Comparison of ENCODE assay signal across 1 cellular context in genomic region chr16:85799497-85800320, GRCh38.
A peak's percentile ranks its signal among the peaks of the same experiment; 100 is the strongest.
TF ChIP-seq lines count a peak whose summit lies in the region.

Gene COX4I1 (plus strand): TSS chr16:85799695. CDS start chr16:85801206, 1,511 bp downstream.
Gene EMC8 (minus strand): TSS chr16:85799544. CDS start chr16:85799295, 249 bp downstream.

TF ChIP-seq in HEK293, 187 proteins besides CTCF, POLR2A, EP300 and RAD21 (continued from another document):
- TF ChIP-seq ZSCAN30 (tag by site-specific recombination; IDR thresholded peaks at IDR 0.05) (peak; percentile 64; the same call in 1 of the 2 replicates), YY1 (tag by site-specific recombination; IDR thresholded peaks at IDR 0.05) (0 out of 2 replicates have a peak, but pooled peaks have one; percentile 11), ZNF76 (tag by site-specific recombination; IDR thresholded peaks at IDR 0.05; ENCODE audit: borderline replicate concordance, low read depth) (peak; percentile 91), ZNF211 (tag by site-specific recombination; IDR thresholded peaks at IDR 0.05; ENCODE audit: low read depth) (no peak), ZNF24 (tag by site-specific recombination; IDR thresholded peaks at IDR 0.05) (no peak), ZBTB26 (tag by site-specific recombination; optimal IDR thresholded peaks at IDR 0.05) (peak; percentile 79), SETDB1 (IDR thresholded peaks at IDR 0.05; ENCODE audit: insufficient read length, low read length) (no peak), ZNF660 (tag by site-specific recombination; IDR thresholded peaks at IDR 0.05) (peak; percentile 45), ZNF624 (tag by site-specific recombination; IDR thresholded peaks at IDR 0.05) (no peak), ZNF561 (tag by site-specific recombination; IDR thresholded peaks at IDR 0.05; ENCODE audit: borderline replicate concordance) (no peak), BCL11B (tag by site-specific recombination; IDR thresholded peaks at IDR 0.05; ENCODE audit: low read depth) (peak; percentile 81; the same call in 1 of the 2 replicates), ZNF600 (tag by site-specific recombination; IDR thresholded peaks at IDR 0.05) (no peak), ZBTB21 (tag by site-specific recombination; IDR thresholded peaks at IDR 0.05) (peak; percentile 84), GLIS1 (tag by site-specific recombination; IDR thresholded peaks at IDR 0.05) (peak; percentile 94), ZBTB8A (tag by site-specific recombination; IDR thresholded peaks at IDR 0.05) (peak; percentile 55), KLF9 (tag by site-specific recombination; IDR thresholded peaks at IDR 0.05; ENCODE audit: low read depth) (0 out of 2 replicates have a peak, but pooled peaks have one; percentile 18), ZEB2 (tag by site-specific recombination; IDR thresholded peaks at IDR 0.05) (peak; percentile 38), KLF17 (tag by site-specific recombination; IDR thresholded peaks at IDR 0.05) (0 out of 2 replicates have a peak, but pooled peaks have one; percentile 25), ATF2 (tag by site-specific recombination; IDR thresholded peaks at IDR 0.05; ENCODE audit: low read depth) (peak; percentile 88), PATZ1 (tag by site-specific recombination; IDR thresholded peaks at IDR 0.05) (0 out of 2 replicates have a peak, but pooled peaks have one; percentile 19), SP7 (tag by site-specific recombination; IDR thresholded peaks at IDR 0.05) (peak; percentile 44; the same call in 1 of the 2 replicates), ZNF513 (tag by site-specific recombination; IDR thresholded peaks at IDR 0.05) (peak; percentile 92), KLF16 (tag by site-specific recombination; IDR thresholded peaks at IDR 0.05) (peak; percentile 18; the same call in 1 of the 2 replicates), ZNF843 (tag by site-specific recombination; IDR thresholded peaks at IDR 0.05) (peak; percentile 57; the same call in 1 of the 2 replicates), ZXDB (tag by site-specific recombination; IDR thresholded peaks at IDR 0.05) (peak; percentile 64), ZNF157 (tag by site-specific recombination; IDR thresholded peaks at IDR 0.05) (no peak), SP2 (tag by site-specific recombination; IDR thresholded peaks at IDR 0.05) (peak; percentile 33), BCL11A (tag by site-specific recombination; IDR thresholded peaks at IDR 0.05; ENCODE audit: low read depth) (peak; percentile 17; the same call in 1 of the 2 replicates), ELK4 (IDR thresholded peaks at IDR 0.05; ENCODE audit: borderline replicate concordance, low read depth, low read length) (peak; percentile 53; the same call in 1 of the 2 replicates), SP3 (tag by site-specific recombination; IDR thresholded peaks at IDR 0.05) (peak; percentile 22; the same call in 1 of the 2 replicates), ZBTB11 (tag by site-specific recombination; conservative IDR thresholded peaks at IDR 0.05; ENCODE audit: low read depth) (peak; percentile 88), ZNF184 (tag by site-specific recombination; IDR thresholded peaks at IDR 0.05) (no peak)
